Comparison of ENCODE assay signal across 11 cellular contexts in genomic region chr5:38259062-38259857, GRCh38. TPM values are rescaled to one million over a fixed set of nuclear protein-coding genes. Genes with fewer than 3 reads are reported as not detected.
DNase-seq lines count a peak whose midpoint lies in the region; ATAC-seq and TF ChIP-seq lines count a peak whose summit lies in the region.
"Had no signal": no experiment of that assay in that cellular context is flagged by ENCODE, and none has a peak within 500 bp of the region (broad histone marks: within the 10 kb centered on the region; RNA-seq: fewer than 3 reads in every experiment).

No MANE protein-coding gene starts in this region.

- no peak overlapping the region for H3K9ac ChIP-seq in parathyroid adenoma

- peak overlapping the region in 5 of 8 donors; percentile 19 to 69 (median 38) for H3K4me3 Mint-ChIP-seq in CD4-positive, alpha-beta memory T cell

- peak in 1 of 12 donors; percentile 2 for TF ChIP-seq CTCF in heart left ventricle (IDR thresholded peaks at IDR 0.05)
- no peak for TF ChIP-seq CTCF in parathyroid adenoma (IDR thresholded peaks at IDR 0.05)

- peaks cover 0 to 5% (median under 1%) of the 10 kb centered on the region in 8 donors for H3K9me3 Mint-ChIP-seq in CD4-positive, alpha-beta memory T cell
- H3K9me3 Mint-ChIP-seq: activated T-helper 2 cell treated with anti-CD3 and anti-CD28 coated beads, Interferon-gamma antibody, Interleukin-2, Interleukin-4, amounts not matched to agents 10 μg/mL and 5 μg/mL and 100 μg/mL, durations not matched to agents 14 hours and 24 hours and 36 hours had no signal

- peaks cover 48 to 51% of the 10 kb centered on the region in 2 donors for H3K27me3 Mint-ChIP-seq in CD4-positive, alpha-beta memory T cell

- H3K79me2 ChIP-seq in parathyroid adenoma = no peaks in the 10 kb centered on the region

- H3K27me3 ChIP-seq in CD4-positive, alpha-beta memory T cell (ENCODE audit: insufficient read depth, low read length) = peaks cover 15% of the 10 kb centered on the region
- H3K27me3 ChIP-seq in SJSA1 (replicated peaks) (peaks cover 29% of the 10 kb centered on the region), heart left ventricle (peaks cover 3 to 78% (median 30%) of the 10 kb centered on the region in 9 donors), parathyroid adenoma (ENCODE audit: control insufficient read depth, insufficient read depth, low read length) (peaks cover 6% of the 10 kb centered on the region)

- peak overlapping the region; percentile 70 for H2AFZ ChIP-seq in parathyroid adenoma

- H3K4me2 ChIP-seq in parathyroid adenoma (ENCODE audit: low read length) = peak overlapping the region; percentile 56

- no peaks in the 10 kb centered on the region for H3K36me3 Mint-ChIP-seq in CD4-positive, alpha-beta memory T cell

- 13 to 25% (median 16%) methylated on average over 10 to 14 of the region's 14 CpGs for WGBS in heart left ventricle, 4 donors

- ATAC-seq in heart left ventricle (peak in 3 of 4 donors; percentile 6 to 26 (median 22)), HG02870 (IDR thresholded peaks at IDR 0.05; ENCODE audit: unreplicated experiment) (no peak)

- peaks cover 3 to 14% (median 4%) of the 10 kb centered on the region in 4 donors for H3K4me1 Mint-ChIP-seq in CD4-positive, alpha-beta memory T cell

- no peak overlapping the region for H3K27ac ChIP-seq in CD4-positive, alpha-beta memory T cell (ENCODE audit: low read depth, low read length)
- H3K27ac ChIP-seq in SJSA1 = no peak overlapping the region
- peak overlapping the region; percentile 12 to 82 (median 66) for H3K27ac ChIP-seq in heart left ventricle
- H3K27ac ChIP-seq in parathyroid adenoma = no peak overlapping the region

- peaks cover 6% of the 10 kb centered on the region for H3K4me1 ChIP-seq in CD4-positive, alpha-beta memory T cell (ENCODE audit: insufficient read depth, low read length)
- H3K4me1 ChIP-seq in SJSA1 (replicated peaks) (peaks cover 13% of the 10 kb centered on the region), heart left ventricle (peaks cover 0 to 26% (median 10%) of the 10 kb centered on the region in 12 donors), parathyroid adenoma (no peaks in the 10 kb centered on the region)

- CTCF ChIA-PET in CD4-positive, alpha-beta memory T cell (lab: Charles Lee; ENCODE audit: partially characterized antibody) = no interaction called here

- H3K27ac Mint-ChIP-seq in CD4-positive, alpha-beta memory T cell = no peak overlapping the region
- H3K27ac Mint-ChIP-seq: activated T-helper 2 cell treated with anti-CD3 and anti-CD28 coated beads, Interferon-gamma antibody, Interleukin-2, Interleukin-4, amounts not matched to agents 10 μg/mL and 5 μg/mL and 100 μg/mL, durations not matched to agents 14 hours and 24 hours and 36 hours had no signal

- H3K9me3 ChIP-seq in CD4-positive, alpha-beta memory T cell (ENCODE audit: control insufficient read depth in 1 of 2, low read length in 2 of 2) = no peaks in the 10 kb centered on the region
- H3K9me3 ChIP-seq in SJSA1 (replicated peaks) (no peaks in the 10 kb centered on the region; the same call in 1 of the 2 replicates), heart left ventricle (no peaks in the 10 kb centered on the region), parathyroid adenoma (ENCODE audit: control insufficient read depth, low read length) (no peaks in the 10 kb centered on the region)

- H3K4me3 ChIP-seq in CD4-positive, alpha-beta memory T cell (ENCODE audit: low read length in 2 of 2) = no peak overlapping the region
- H3K4me3 ChIP-seq in SJSA1 = peak overlapping the region; percentile 44
- H3K4me3 ChIP-seq in heart left ventricle = peak overlapping the region; percentile 18 to 81 (median 58)
- H3K4me3 ChIP-seq in parathyroid adenoma (ENCODE audit: low read depth, low read length) = peak overlapping the region; percentile 36

- DNase-seq in CD4-positive, alpha-beta memory T cell = no peak
- no peak for DNase-seq in SJSA1 (ENCODE audit: low read depth in 1 of 2, low spot score in 2 of 2)
- no peak for DNase-seq in heart left ventricle
- no peak for DNase-seq in iPS-NIHi11 (ENCODE audit: low spot score)
- DNase-seq in NCI-H2171 (lab: John Stamatoyannopoulos, UW) = no peak
- no peak for DNase-seq in NCI-H1105 treated with DMSO at 0.1 percent for 48 hours (lab: John Stamatoyannopoulos, UW)
- DNase-seq: COR-L47, SHP77 treated with DMSO at 0.1 percent for 48 hours had no signal

- intact Hi-C loops in CD4-positive, alpha-beta memory T cell (cut with micrococcal nuclease) = no loop called here
- intact Hi-C loops in heart left ventricle (cut with DNase I) = no loop called here

- TF ChIP-seq POLR2A in heart left ventricle (IDR thresholded peaks at IDR 0.05) = no peak

- no peaks in the 10 kb centered on the region for H3K36me3 ChIP-seq in CD4-positive, alpha-beta memory T cell (ENCODE audit: insufficient read depth, low read length)
- H3K36me3 ChIP-seq in SJSA1 (no peaks in the 10 kb centered on the region), heart left ventricle (no peaks in the 10 kb centered on the region), parathyroid adenoma (ENCODE audit: control insufficient read depth, insufficient read depth, low read length) (no peaks in the 10 kb centered on the region)

- POLR2A ChIA-PET in CD4-positive, alpha-beta memory T cell (lab: Charles Lee; ENCODE audit: partially characterized antibody) = no interaction called here

RNA-seq across cellular contexts. Expression of gene EGFLAM, which starts 0.9 kb away (rescaled TPM):
- not detected for total RNA-seq in CD4-positive, alpha-beta memory T cell
- polyA plus RNA-seq in CD4-positive, alpha-beta memory T cell = not detected
- 0.08 TPM in 1 of 2 replicates, not detected in the other for total RNA-seq in SJSA1 (2014; rRNA removed; shearing (Covaris generic))
- total RNA-seq in heart left ventricle = 10 to 100 TPM in 3 of 9 donors, 1 to 10 TPM in 6; 5.1 to 19.4 (median 8.0) TPM
- polyA plus RNA-seq in heart left ventricle = 10 to 100 TPM in 1 of 2 donors, 1 to 10 TPM in 1; 4.7 to 11.2 TPM
- total RNA-seq: activated T-helper 2 cell treated with anti-CD3 and anti-CD28 coated beads, Interferon-gamma antibody, Interleukin-2, Interleukin-4, amounts not matched to agents 10 μg/mL and 5 μg/mL and 100 μg/mL, durations not matched to agents 14 hours and 24 hours and 36 hours had no signal

Comparison
In these comparisons a context has a peak if more than half of its experiments do, and no peak if none do; other contexts are left out.
1. H3K27ac ChIP-seq: peak in heart left ventricle (12 of 12); none in CD4-positive, alpha-beta memory T cell (single experiment), SJSA1 (single experiment) and parathyroid adenoma (single experiment).
2. H3K4me3 ChIP-seq: peak in SJSA1 (single experiment), heart left ventricle (12 of 12) and parathyroid adenoma (single experiment); none in CD4-positive, alpha-beta memory T cell (0 of 2).